In genomic region chr17:58513391-58513912, GRCh38 we compare ENCODE assay signal across 8 cellular contexts. TPM values are rescaled to one million over a fixed set of nuclear protein-coding genes. Genes with fewer than 3 reads are reported as not detected.
DNase-seq lines count a peak whose midpoint lies in the region; ATAC-seq and TF ChIP-seq lines count a peak whose summit lies in the region.

No MANE protein-coding gene starts in this region.

- DNase-seq in stimulated activated CD4-positive, alpha-beta T cell treated with anti-CD3 and anti-CD28 coated beads, Interleukin-12 subunit alpha, Interleukin-12 subunit beta, amount 100 ng/mL, for 4 hours: peak; percentile 40
- no peak for DNase-seq in stimulated activated CD4-positive, alpha-beta T cell treated with anti-CD3 and anti-CD28 coated beads, Interleukin-2, amount 100 ng/mL, for 48 hours
- DNase-seq in activated T-helper 9 cell treated with anti-CD3 and anti-CD28 coated beads, Interleukin-2, amount 50 U/mL, for 16 hours (ENCODE audit: low read depth): peak; percentile 17
- DNase-seq in left lung (peak in 1 of 2 donors; percentile 72), aorta (no peak)

- no peaks in the 10 kb centered on the region for H3K27me3 ChIP-seq in left lung
- H3K27me3 ChIP-seq in thymus (ENCODE audit: control insufficient read depth, insufficient read depth): no peaks in the 10 kb centered on the region
- H3K27me3 ChIP-seq in aorta (ENCODE audit: control insufficient read depth in 1 of 2, insufficient read depth in 2 of 2, low read length in 1 of 2): no peaks in the 10 kb centered on the region

- H3K27ac ChIP-seq in left lung (no peak overlapping the region), thymus (ENCODE audit: low read depth) (no peak overlapping the region), aorta (ENCODE audit: low read depth in 1 of 2, low read length in 2 of 2) (no peak overlapping the region)

- 8% methylated on average over 12 of the region's 12 CpGs for WGBS in thymus
- WGBS in aorta, 2 donors: 27 to 32% methylated on average over 12 of the region's 12 CpGs

- H3K4me3 ChIP-seq in left lung (peak overlapping the region; percentile 73 to 85), thymus (ENCODE audit: low read length) (peak overlapping the region; percentile 66), aorta (ENCODE audit: low read length in 2 of 2) (peak overlapping the region in 1 of 2 donors; percentile 57)

- TF ChIP-seq CTCF in left lung (IDR thresholded peaks at IDR 0.05): no peak

- no peaks in the 10 kb centered on the region for H3K9me3 ChIP-seq in left lung
- no peaks in the 10 kb centered on the region for H3K9me3 ChIP-seq in thymus (ENCODE audit: control insufficient read depth)
- no peaks in the 10 kb centered on the region for H3K9me3 ChIP-seq in aorta (ENCODE audit: control insufficient read depth, low read length)

- ATAC-seq in left lung: no peak
- ATAC-seq in GM21529 (IDR thresholded peaks at IDR 0.05; ENCODE audit: unreplicated experiment): no peak
- no peak for ATAC-seq in HG03378 (IDR thresholded peaks at IDR 0.05; ENCODE audit: unreplicated experiment)
- no peak for ATAC-seq in aorta (ENCODE audit: low FRiP score)

- intact Hi-C loops in left lung (cut with DNase I): no loop called here
- intact Hi-C loops in aorta (cut with DNase I): loop anchor here in 1 of 2 donors (10.0 kb wide), 1 partner anchor 181 kb away; the partner anchor contains the start of genes RAD51C and TEX14

- H3K4me1 ChIP-seq in left lung (peaks cover 23 to 47% of the 10 kb centered on the region in 2 donors), thymus (ENCODE audit: control insufficient read depth, insufficient read depth, low read length) (peaks cover 24% of the 10 kb centered on the region), aorta (ENCODE audit: control insufficient read depth in 1 of 2, insufficient read depth in 2 of 2, low read length in 2 of 2) (no peaks in the 10 kb centered on the region)

- H3K36me3 ChIP-seq in left lung (peaks cover 0 to 45% of the 10 kb centered on the region in 2 donors), thymus (ENCODE audit: control insufficient read depth, insufficient read depth) (peaks cover 36% of the 10 kb centered on the region), aorta (ENCODE audit: control insufficient read depth in 1 of 2, insufficient read depth in 2 of 2, low read length in 1 of 2) (peaks cover 0 to 7% of the 10 kb centered on the region in 2 donors)

RNA-seq across cellular contexts. Expression of gene MTMR4, which starts 1.0 kb away (rescaled TPM):
- total RNA-seq in left lung (10 to 100 TPM; 33.6 to 43.4 TPM), aorta (10 to 100 TPM; 38.7 to 38.8 TPM)
- polyA plus RNA-seq in thymus (17.0 TPM), aorta (10 to 100 TPM; 14.0 to 17.7 TPM)

RNA-seq across cellular contexts. Expression of gene HSF5, which starts 25.2 kb away (rescaled TPM):
- total RNA-seq in left lung (under 1 TPM; 0.08 to 0.15 TPM), aorta (not detected)
- polyA plus RNA-seq in thymus (0.91 TPM), aorta (not detected)

Comparison
In these comparisons a context has a peak if more than half of its experiments do, and no peak if none do; other contexts are left out.
1. DNase-seq: peak in stimulated activated CD4-positive, alpha-beta T cell treated with anti-CD3 and anti-CD28 coated beads, Interleukin-12 subunit alpha, Interleukin-12 subunit beta, amount 100 ng/mL, for 4 hours (single experiment) and activated T-helper 9 cell treated with anti-CD3 and anti-CD28 coated beads, Interleukin-2, amount 50 U/mL, for 16 hours (single experiment); none in stimulated activated CD4-positive, alpha-beta T cell treated with anti-CD3 and anti-CD28 coated beads, Interleukin-2, amount 100 ng/mL, for 48 hours (0 of 2) and aorta (0 of 2).